Comparison of ENCODE assay signal across 29 cellular contexts in genomic region chr13:81658598-81659370, GRCh38.
"Had no signal": no experiment of that assay in that cellular context is flagged by ENCODE, and none has a peak within 500 bp of the region (broad histone marks: within the 10 kb centered on the region; RNA-seq: fewer than 3 reads in every experiment).

No MANE protein-coding gene starts in this region.

- H3K27me3 ChIP-seq: ascending aorta, cardiac muscle cell, colonic mucosa, gastrocnemius medialis, neural progenitor cell, right atrium auricular region, stomach, thyroid gland, upper lobe of left lung had no signal

- H3K4me2 ChIP-seq: neural progenitor cell had no signal

- H3K4me1 ChIP-seq: ascending aorta, colonic mucosa, gastrocnemius medialis, lower lobe of right lung, neural progenitor cell, right atrium auricular region, stomach, thyroid gland, upper lobe of left lung had no signal

- H3K27ac ChIP-seq: ascending aorta, cardiac muscle cell, colonic mucosa, gastrocnemius medialis, lower lobe of right lung, neural progenitor cell, right atrium auricular region, stomach, thyroid gland, upper lobe of left lung had no signal

- ATAC-seq: gastrocnemius medialis; left lobe of liver; lower lobe of right lung; natural killer cell; stimulated activated naive B cell treated with anti-CD40 and anti-IgM and Interleukin-4, amounts not matched to agents 10 μg/mL and 1 μg/mL and 100 μg/mL, for 72 hours had no signal

- H3K9me3 ChIP-seq: ascending aorta, colonic mucosa, gastrocnemius medialis, lower lobe of right lung, right atrium auricular region, stomach, thyroid gland, upper lobe of left lung had no signal

- H3K4me3 ChIP-seq: ascending aorta, cardiac muscle cell, colonic mucosa, gastrocnemius medialis, lower lobe of right lung, neural progenitor cell, right atrium auricular region, stomach, thyroid gland, upper lobe of left lung had no signal

- H3K36me3 ChIP-seq: ascending aorta, cardiac muscle cell, colonic mucosa, gastrocnemius medialis, lower lobe of right lung, neural progenitor cell, right atrium auricular region, stomach, thyroid gland, upper lobe of left lung had no signal

- DNase-seq: activated CD4-positive, alpha-beta memory T cell treated with anti-CD3 and anti-CD28 coated beads, Interleukin-2, amount 10 ng/mL, durations not matched to agents 7 days and 5 days; activated CD4-positive, alpha-beta T cell treated with anti-CD3 and anti-CD28 coated beads for 1 hour; activated CD4-positive, alpha-beta T cell treated with anti-CD3 and anti-CD28 coated beads, Interleukin-2, amount 10 ng/mL, durations not matched to agents 7 days and 5 days; activated CD8-positive, alpha-beta memory T cell treated with anti-CD3 and anti-CD28 coated beads, Interleukin-2, amount 50 U/mL, for 48 hours; activated gamma-delta T cell; activated naive CD4-positive, alpha-beta T cell treated with anti-CD3 and anti-CD28 coated beads, Interleukin-2, amount 10 ng/mL, durations not matched to agents 7 days and 5 days; activated naive CD8-positive, alpha-beta T cell treated with anti-CD3 and anti-CD28 coated beads, Interleukin-2, amount 10 ng/mL, durations not matched to agents 7 days and 5 days; activated T-cell treated with anti-CD3 and anti-CD28 coated beads, Interleukin-2, amount 50 U/mL, for 24 hours; cerebellar nuclear complex; colonic mucosa; effector CD8-positive, alpha-beta T cell; gastrocnemius medialis; glutamatergic neuron; kidney glomerular epithelial cell; lower lobe of right lung; mesenchymal stem cell; natural killer cell; stimulated activated CD4-positive, alpha-beta T cell treated with anti-CD3 and anti-CD28 coated beads, Interleukin-15, amount 100 ng/mL, for 24 hours; stimulated activated CD4-positive, alpha-beta T cell treated with anti-CD3 and anti-CD28 coated beads, Interleukin-2, amount 100 ng/mL, for 24 hours; stimulated activated naive B cell treated with anti-CD40 and anti-IgM and Interleukin-4, amounts not matched to agents 10 μg/mL and 1 μg/mL and 100 μg/mL, for 72 hours; stomach; T1000; thyroid gland; upper lobe of left lung had no signal
